In the genomic region with DNA sequence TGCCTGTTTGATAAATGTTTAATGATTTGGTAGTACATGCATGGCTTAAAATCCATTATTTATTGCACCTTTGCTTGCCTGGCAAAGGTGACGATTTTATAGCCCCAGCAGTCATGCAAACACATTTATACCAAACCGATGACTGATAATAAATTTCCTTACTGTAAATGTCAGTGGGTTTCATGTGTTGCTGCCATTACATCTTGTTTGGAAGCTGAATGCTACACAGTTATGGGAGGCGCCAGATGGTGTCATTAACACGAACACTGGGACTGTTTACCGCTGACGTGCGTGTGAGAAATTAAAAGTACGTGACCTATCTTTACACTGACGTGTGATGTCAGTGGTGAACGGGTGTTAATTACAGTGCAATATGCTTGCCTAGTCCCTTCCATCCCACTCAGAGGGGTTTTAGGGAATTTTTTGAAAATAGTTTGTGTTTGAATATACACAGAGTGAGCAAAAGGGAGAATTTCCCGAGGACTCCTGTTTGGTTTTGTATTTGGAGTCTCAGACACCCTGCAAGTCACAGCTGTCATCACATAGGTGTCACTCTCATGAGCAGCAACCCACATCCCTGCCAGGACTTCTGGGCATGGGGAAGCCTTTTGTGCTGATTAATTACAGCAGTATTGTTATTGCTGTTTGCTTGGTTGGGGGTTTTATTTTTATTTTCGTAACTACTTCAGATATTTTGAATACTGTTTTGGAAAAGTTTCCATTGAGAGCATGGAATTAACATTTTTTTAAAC, we compare ENCODE assay signal across 14 cellular contexts.
DNase-seq lines count a peak whose midpoint lies in the region; FAIRE-seq lines count a peak whose summit lies in the region.
"Had no signal": no experiment of that assay in that cellular context is flagged by ENCODE, and none has a peak within 500 bp of the region (broad histone marks: within the 10 kb centered on the region; RNA-seq: fewer than 3 reads in every experiment).

No MANE protein-coding gene starts in this region.

- H3K9me3 ChIP-seq in endocrine pancreas (ENCODE audit: control insufficient read depth, low read length) (no peaks in the 10 kb centered on the region), small intestine (ENCODE audit: control insufficient read depth, low read depth) (no peaks in the 10 kb centered on the region)

- H3K4me1 ChIP-seq in endocrine pancreas (ENCODE audit: control insufficient read depth, insufficient read depth, low read length) (peaks cover 27% of the 10 kb centered on the region), small intestine (ENCODE audit: control insufficient read depth in 2 of 2, insufficient read depth in 1 of 2, low read depth in 1 of 2, low read length in 1 of 2) (no peaks in the 10 kb centered on the region)

- no peak overlapping the region for H3K27ac ChIP-seq in small intestine (ENCODE audit: low read depth in 1 of 2, low read length in 1 of 2)
- H3K27ac ChIP-seq: skin epidermis had no signal

- H3K27me3 ChIP-seq in endocrine pancreas (ENCODE audit: control insufficient read depth, insufficient read depth, low read length), result no peaks in the 10 kb centered on the region
- peaks cover 0 to 2% of the 10 kb centered on the region in 2 donors for H3K27me3 ChIP-seq in small intestine (ENCODE audit: control insufficient read depth in 2 of 2, insufficient read depth in 2 of 2, low read length in 2 of 2)

- no peaks in the 10 kb centered on the region for H3K36me3 ChIP-seq in endocrine pancreas (ENCODE audit: control insufficient read depth, insufficient read depth, low read length)
- H3K36me3 ChIP-seq in small intestine (ENCODE audit: control insufficient read depth in 2 of 2, insufficient read depth in 2 of 2, low read length in 2 of 2), result no peaks in the 10 kb centered on the region

- H3K9ac ChIP-seq in endocrine pancreas (ENCODE audit: control insufficient read depth, insufficient read depth, low read length), result no peak overlapping the region

- no peaks in the 10 kb centered on the region for H3K4me1 Mint-ChIP-seq in activated CD4-positive, alpha-beta memory T cell treated with anti-CD3 and anti-CD28 coated beads, Interleukin-2, amount 10 ng/mL, durations not matched to agents 7 days and 5 days
- H3K4me1 Mint-ChIP-seq: CD4-positive, CD25-positive, alpha-beta regulatory T cell had no signal

- FAIRE-seq in small intestine (lab: Jason Lieb, UNC), result no peak
- FAIRE-seq: endothelial cell of umbilical vein had no signal

- H3K27me3 Mint-ChIP-seq in activated CD4-positive, alpha-beta memory T cell treated with anti-CD3 and anti-CD28 coated beads, Interleukin-2, amount 10 ng/mL, durations not matched to agents 7 days and 5 days, result peaks cover 6% of the 10 kb centered on the region

- DNase-seq in NCI-H1417 (lab: John Stamatoyannopoulos, UW) (peak; percentile 37 to 97 (median 87)), NCI-H446 treated with DMSO at 0.1 percent for 48 hours (lab: John Stamatoyannopoulos, UW) (peak; percentile 92), small intestine (peak; percentile 7), globus pallidus (ENCODE audit: low spot score) (no peak), NCI-H2196 (lab: John Stamatoyannopoulos, UW; ENCODE audit: unreplicated experiment) (no peak)
- no peak for DNase-seq in activated CD4-positive, alpha-beta memory T cell treated with anti-CD3 and anti-CD28 coated beads, Interleukin-2, amount 10 ng/mL, durations not matched to agents 7 days and 5 days
- DNase-seq: activated gamma-delta T cell treated with Interleukin-2 at 50 U/mL for 16 hours; CD4-positive, CD25-positive, alpha-beta regulatory T cell; head of caudate nucleus; RPMI8226; T1000 had no signal

- no peaks in the 10 kb centered on the region for H3K36me3 Mint-ChIP-seq in activated CD4-positive, alpha-beta memory T cell treated with anti-CD3 and anti-CD28 coated beads, Interleukin-2, amount 10 ng/mL, durations not matched to agents 7 days and 5 days (ENCODE audit: low read depth)
- H3K36me3 Mint-ChIP-seq: CD4-positive, CD25-positive, alpha-beta regulatory T cell had no signal

- H3K27ac Mint-ChIP-seq in activated CD4-positive, alpha-beta memory T cell treated with anti-CD3 and anti-CD28 coated beads, Interleukin-2, amount 10 ng/mL, durations not matched to agents 7 days and 5 days, result no peak overlapping the region
- H3K27ac Mint-ChIP-seq: CD4-positive, CD25-positive, alpha-beta regulatory T cell had no signal

- POLR2A ChIA-PET in activated CD4-positive, alpha-beta memory T cell treated with anti-CD3 and anti-CD28 coated beads, Interleukin-2, amount 10 ng/mL, durations not matched to agents 7 days and 5 days (lab: Charles Lee), result no interaction called here

- no peak overlapping the region for H3K4me3 Mint-ChIP-seq in activated CD4-positive, alpha-beta memory T cell treated with anti-CD3 and anti-CD28 coated beads, Interleukin-2, amount 10 ng/mL, durations not matched to agents 7 days and 5 days
- H3K4me3 Mint-ChIP-seq: CD4-positive, CD25-positive, alpha-beta regulatory T cell had no signal

- CTCF ChIA-PET in activated CD4-positive, alpha-beta memory T cell treated with anti-CD3 and anti-CD28 coated beads, Interleukin-2, amount 10 ng/mL, durations not matched to agents 7 days and 5 days (lab: Charles Lee), result no interaction called here

- H3K9me3 Mint-ChIP-seq in activated CD4-positive, alpha-beta memory T cell treated with anti-CD3 and anti-CD28 coated beads, Interleukin-2, amount 10 ng/mL, durations not matched to agents 7 days and 5 days, result no peaks in the 10 kb centered on the region

- WGBS in small intestine, 3 donors, result 53 to 62% (median 54%) methylated on average over 12 of the region's 12 CpGs

- H3K4me3 ChIP-seq in endocrine pancreas (ENCODE audit: control insufficient read depth, insufficient read depth, low read length), result peak overlapping the region; percentile 32
- no peak overlapping the region for H3K4me3 ChIP-seq in small intestine (ENCODE audit: low read depth in 1 of 2, low read length in 2 of 2)
- H3K4me3 ChIP-seq: skin epidermis had no signal

Comparison
In these comparisons a context has a peak if more than half of its experiments do, and no peak if none do; other contexts are left out.
1. DNase-seq: peak in NCI-H1417 (3 of 3), NCI-H446 treated with DMSO at 0.1 percent for 48 hours (single experiment) and small intestine (single experiment); none in globus pallidus (single experiment), activated CD4-positive, alpha-beta memory T cell treated with anti-CD3 and anti-CD28 coated beads, Interleukin-2, amount 10 ng/mL, durations not matched to agents 7 days and 5 days (single experiment) and NCI-H2196 (single experiment).